9 cellular contexts compared by ENCODE assay signal in genomic region chr1:31372961-31373896, GRCh38. TPM values are rescaled to one million over a fixed set of nuclear protein-coding genes. Genes with fewer than 3 reads are reported as not detected.
DNase-seq lines count a peak whose midpoint lies in the region; ATAC-seq and TF ChIP-seq lines count a peak whose summit lies in the region.
"Had no signal": no experiment of that assay in that cellular context is flagged by ENCODE, and none has a peak within 500 bp of the region (broad histone marks: within the 10 kb centered on the region; RNA-seq: fewer than 3 reads in every experiment).

Gene FABP3, minus strand, starts transcription at chr1:31373076. Its CDS starts 62 bp downstream, at chr1:31373014.

- peak within 1 kb of the TSS in 2 of 4 donors; percentile 21 to 50 for H3K4me3 ChIP-seq in adrenal gland
- H3K4me3 ChIP-seq: A549 had no signal

- H3K27ac ChIP-seq in adrenal gland = peak within 1 kb of the TSS; percentile 75 to 93 (median 86)
- H3K27ac ChIP-seq: A549 had no signal

- peaks cover 59 to 68% of the 10 kb centered on the region in 2 donors for H3K4me1 ChIP-seq in adrenal gland (replicated peaks in 1 of 2)

- TF ChIP-seq CTCF in adrenal gland (IDR thresholded peaks at IDR 0.05) = peak in 2 of 6 experiments; percentile 20 to 32

- H3K36me3 ChIP-seq in adrenal gland (replicated peaks in 1 of 2) = no peaks in the 10 kb centered on the region

- ATAC-seq in HG03045 (IDR thresholded peaks at IDR 0.05; ENCODE audit: unreplicated experiment) = no peak
- no peak for ATAC-seq in HG02852 (IDR thresholded peaks at IDR 0.05; ENCODE audit: unreplicated experiment)
- ATAC-seq: A549 had no signal

- WGBS in adrenal gland, 4 donors = 0 to 17% (median 2%) methylated on average over 19 to 46 of the region's 46 CpGs

- intact Hi-C loops in adrenal gland (cut with DNase I) (no loop called here), cardiac septum (cut with DNase I) (loop anchor here (1.0 kb wide), 1 partner anchor 9 kb away; no protein-coding TSS in a partner anchor)

- TF ChIP-seq POLR2A in adrenal gland (IDR thresholded peaks at IDR 0.05) = peak; percentile 48 to 95

- H3K9me3 ChIP-seq in adrenal gland (replicated peaks in 1 of 3) = no peaks in the 10 kb centered on the region
- H3K9me3 ChIP-seq: A549 had no signal

- no peaks in the 10 kb centered on the region for H3K27me3 ChIP-seq in adrenal gland

- DNase-seq in NCI-H1694 treated with DMSO at 0.1 percent for 48 hours (lab: John Stamatoyannopoulos, UW) = peak; percentile 14
- DNase-seq in NCI-H1694 (lab: John Stamatoyannopoulos, UW) = no peak
- peak; percentile 73 for DNase-seq in NCI-H524 treated with DMSO at 0.1 percent for 48 hours (lab: John Stamatoyannopoulos, UW)
- DNase-seq in adrenal gland = peak; percentile 80 to 97 (median 91)
- DNase-seq in cardiac septum (ENCODE audit: low spot score) = peak; percentile 93
- DNase-seq in nucleus accumbens (lab: John Stamatoyannopoulos, UW) = peak in 52 of 56 donors; percentile 23 to 85 (median 68)

RNA-seq across cellular contexts. Expression of gene FABP3, which starts in this region (rescaled TPM):
- total RNA-seq in adrenal gland (10 to 100 TPM; 23.8 to 87.9 (median 49.3) TPM), cardiac septum (3,048 TPM)
- 100 to 1,000 TPM in 2 of 3 donors, 10 to 100 TPM in 1; 56.7 to 233 (median 125) TPM for polyA plus RNA-seq in adrenal gland
- polyA plus RNA-seq: A549 had no signal

Comparison
In these comparisons a context has a peak if more than half of its experiments do, and no peak if none do; other contexts are left out.
1. RNA of gene FABP3 (total RNA-seq): 3,048 TPM in cardiac septum (single experiment); 23.8 to 87.9 TPM in adrenal gland; every median in the first group is over 10 times any median in the second.